ENCODE assay signal across 1 cellular context in genomic region chr15:70856884-70857546, GRCh38.
TF ChIP-seq lines count a peak whose summit lies in the region.

No MANE protein-coding gene starts in this region.

TF ChIP-seq in HEK293, 187 proteins besides CTCF, POLR2A, EP300 and RAD21 (continued from another document and continues in another):
- TF ChIP-seq ZBTB10 (tag by site-specific recombination; IDR thresholded peaks at IDR 0.05) (no peak), ZNF335 (tag by site-specific recombination; conservative IDR thresholded peaks at IDR 0.05) (peak; percentile 59), ZNF366 (tag by site-specific recombination; conservative IDR thresholded peaks at IDR 0.05) (peak; percentile 95), INSM2 (tag by site-specific recombination; IDR thresholded peaks at IDR 0.05) (peak; percentile 55; the same call in 1 of the 2 replicates), ZNF514 (tag by site-specific recombination; IDR thresholded peaks at IDR 0.05) (no peak), HOXD13 (CRISPR knock-in tag; IDR thresholded peaks at IDR 0.05; ENCODE audit: borderline replicate concordance) (no peak), ZNF585B (tag by site-specific recombination; IDR thresholded peaks at IDR 0.05) (no peak), ZNF23 (tag by site-specific recombination; IDR thresholded peaks at IDR 0.05; ENCODE audit: borderline replicate concordance) (no peak), ZNF776 (tag by site-specific recombination; IDR thresholded peaks at IDR 0.05; ENCODE audit: borderline replicate concordance) (no peak), ZSCAN30 (tag by site-specific recombination; IDR thresholded peaks at IDR 0.05) (no peak), ZFP37 (tag by site-specific recombination; IDR thresholded peaks at IDR 0.05) (no peak), ZNF501 (tag by site-specific recombination; IDR thresholded peaks at IDR 0.05) (no peak), FEZF1 (tag by site-specific recombination; IDR thresholded peaks at IDR 0.05) (peak; percentile 82), PATZ1 (tag by site-specific recombination; IDR thresholded peaks at IDR 0.05) (peak; percentile 92), KLF9 (tag by site-specific recombination; IDR thresholded peaks at IDR 0.05; ENCODE audit: low read depth) (no peak), ZNF292 (tag by site-specific recombination; IDR thresholded peaks at IDR 0.05; ENCODE audit: borderline replicate concordance, low read depth) (no peak), ZXDB (tag by site-specific recombination; IDR thresholded peaks at IDR 0.05) (peak; percentile 74; the same call in 1 of the 2 replicates), WT1 (tag by site-specific recombination; IDR thresholded peaks at IDR 0.05) (peak; percentile 64), TSHZ1 (tag by site-specific recombination; IDR thresholded peaks at IDR 0.05; ENCODE audit: borderline replicate concordance) (0 out of 2 replicates have a peak, but pooled peaks have one; percentile 11), SCRT1 (tag by site-specific recombination; IDR thresholded peaks at IDR 0.05; ENCODE audit: borderline replicate concordance) (no peak), ZNF140 (tag by site-specific recombination; IDR thresholded peaks at IDR 0.05) (no peak), GLIS2 (tag by site-specific recombination; IDR thresholded peaks at IDR 0.05) (peak; percentile 35; the same call in 1 of the 2 replicates), BCL6B (tag by site-specific recombination; IDR thresholded peaks at IDR 0.05) (no peak), ZNF426 (tag by site-specific recombination; IDR thresholded peaks at IDR 0.05) (no peak), ZNF530 (tag by site-specific recombination; IDR thresholded peaks at IDR 0.05; ENCODE audit: low read depth) (no peak), OSR2 (tag by site-specific recombination; IDR thresholded peaks at IDR 0.05) (peak; percentile 68; the same call in 1 of the 2 replicates), KLF8 (tag by site-specific recombination; IDR thresholded peaks at IDR 0.05) (peak; percentile 76), ZNF548 (tag by site-specific recombination; IDR thresholded peaks at IDR 0.05) (0 out of 2 replicates have a peak, but pooled peaks have one; percentile 30), ZNF398 (tag by site-specific recombination; IDR thresholded peaks at IDR 0.05) (peak; percentile 68), ZBTB44 (tag by site-specific recombination; IDR thresholded peaks at IDR 0.05) (peak; percentile 83), ZNF2 (tag by site-specific recombination; IDR thresholded peaks at IDR 0.05) (peak; percentile 36; the same call in 1 of the 2 replicates), ZNF529 (tag by site-specific recombination; IDR thresholded peaks at IDR 0.05; ENCODE audit: insufficient replicate concordance) (no peak), GLI4 (tag by site-specific recombination; IDR thresholded peaks at IDR 0.05) (no peak), ZNF707 (tag by site-specific recombination; IDR thresholded peaks at IDR 0.05) (no peak), KLF7 (tag by site-specific recombination; IDR thresholded peaks at IDR 0.05; ENCODE audit: borderline replicate concordance) (no peak), ZNF133 (tag by site-specific recombination; IDR thresholded peaks at IDR 0.05) (no peak), ZNF670 (tag by site-specific recombination; IDR thresholded peaks at IDR 0.05; ENCODE audit: low read depth) (no peak), ZNF324 (tag by site-specific recombination; IDR thresholded peaks at IDR 0.05) (peak; percentile 88), ZNF658 (tag by site-specific recombination; IDR thresholded peaks at IDR 0.05) (no peak), ZNF202 (tag by site-specific recombination; IDR thresholded peaks at IDR 0.05; ENCODE audit: borderline replicate concordance) (no peak), ZBTB8A (tag by site-specific recombination; IDR thresholded peaks at IDR 0.05) (peak; percentile 52; the same call in 1 of the 2 replicates), ZNF18 (tag by site-specific recombination; IDR thresholded peaks at IDR 0.05) (no peak), ZNF777 (tag by site-specific recombination; IDR thresholded peaks at IDR 0.05; ENCODE audit: borderline replicate concordance) (no peak), GFI1B (tag by site-specific recombination; IDR thresholded peaks at IDR 0.05) (no peak), ZNF473 (tag by site-specific recombination; IDR thresholded peaks at IDR 0.05) (no peak), ZIC2 (tag by site-specific recombination; IDR thresholded peaks at IDR 0.05) (0 out of 2 replicates have a peak, but pooled peaks have one; percentile 61), ZNF24 (tag by site-specific recombination; IDR thresholded peaks at IDR 0.05) (peak; percentile 90), BCL11A (tag by site-specific recombination; IDR thresholded peaks at IDR 0.05; ENCODE audit: low read depth) (no peak), ZBTB17 (tag by site-specific recombination; IDR thresholded peaks at IDR 0.05) (peak; percentile 90), KLF17 (tag by site-specific recombination; IDR thresholded peaks at IDR 0.05) (peak; percentile 81), YY2 (tag by site-specific recombination; IDR thresholded peaks at IDR 0.05) (no peak)
